In the genomic region with DNA sequence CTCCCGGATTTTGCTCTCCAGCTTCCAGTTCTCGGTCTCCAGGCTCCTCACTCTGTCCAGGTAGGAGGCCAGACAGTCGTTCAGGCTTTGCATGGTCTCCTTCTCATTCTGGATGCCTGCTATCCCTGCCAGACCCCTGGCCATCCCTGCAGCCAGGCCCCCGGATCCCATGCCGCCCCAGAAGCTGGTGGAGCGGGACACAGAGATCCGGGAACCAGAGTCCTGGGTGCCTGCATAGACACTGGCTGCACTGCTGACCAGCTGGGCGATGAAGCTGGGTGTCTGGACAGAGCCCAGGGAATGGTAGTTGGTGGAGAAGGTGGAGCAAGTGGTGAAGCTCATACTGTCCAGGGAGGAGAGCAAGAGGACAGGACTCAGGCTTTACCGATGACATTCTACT, we compare ENCODE assay signal across 27 cellular contexts. TPM values are rescaled to one million over a fixed set of nuclear protein-coding genes. Genes with fewer than 3 reads are reported as not detected.
"Had no signal": no experiment of that assay in that cellular context is flagged by ENCODE, and none has a peak within 500 bp of the region (broad histone marks: within the 10 kb centered on the region; RNA-seq: fewer than 3 reads in every experiment).

No MANE protein-coding gene starts in this region.

- H3K27ac Mint-ChIP-seq: stimulated activated effector memory CD8-positive, alpha-beta T cell treated with anti-CD3 and anti-CD28 coated beads, Interleukin-12 subunit alpha, Interleukin-12 subunit beta, amount 100 ng/mL, for 72 hours; stimulated activated memory B cell treated with anti-CD40 and anti-IgM and Interleukin-4, amounts not matched to agents 10 μg/mL and 1 μg/mL and 100 μg/mL, for 72 hours; stimulated activated naive B cell treated with anti-CD40 and anti-IgM and Interleukin-4, amounts not matched to agents 10 μg/mL and 1 μg/mL and 100 μg/mL, for 72 hours; stimulated activated naive CD8-positive, alpha-beta T cell treated with anti-CD3 and anti-CD28 coated beads, Interleukin-15, amount 100 ng/mL, for 72 hours; stimulated activated naive CD8-positive, alpha-beta T cell treated with anti-CD3 and anti-CD28 coated beads, Interleukin-15, Interleukin-2, amounts not matched to agents 100 ng/mL and 50 ng/mL, for 24 hours; type B pancreatic cell had no signal

- H3K4me3 ChIP-seq: stomach, suprapubic skin, testis, thoracic aorta, thyroid gland, tibial artery, tibial nerve, transverse colon, upper lobe of left lung, upper lobe of right lung, uterus, vagina had no signal

- H3K27me3 Mint-ChIP-seq: stimulated activated memory B cell treated with anti-CD40 and anti-IgM and Interleukin-4, amounts not matched to agents 10 μg/mL and 1 μg/mL and 100 μg/mL, for 72 hours; stimulated activated naive B cell treated with anti-CD40 and anti-IgM and Interleukin-4, amounts not matched to agents 10 μg/mL and 1 μg/mL and 100 μg/mL, for 72 hours had no signal

- H3K36me3 Mint-ChIP-seq: stimulated activated effector memory CD8-positive, alpha-beta T cell treated with anti-CD3 and anti-CD28 coated beads, Interleukin-12 subunit alpha, Interleukin-12 subunit beta, amount 100 ng/mL, for 72 hours; stimulated activated memory B cell treated with anti-CD40 and anti-IgM and Interleukin-4, amounts not matched to agents 10 μg/mL and 1 μg/mL and 100 μg/mL, for 72 hours; stimulated activated naive B cell treated with anti-CD40 and anti-IgM and Interleukin-4, amounts not matched to agents 10 μg/mL and 1 μg/mL and 100 μg/mL, for 72 hours; type B pancreatic cell had no signal

- DNase-seq: stimulated activated CD4-positive, alpha-beta T cell treated with anti-CD3 and anti-CD28 coated beads, Interleukin-2, amount 100 ng/mL, for 48 hours; stimulated activated CD4-positive, alpha-beta T cell treated with anti-CD3 and anti-CD28 coated beads, Interleukin-4, amount 100 ng/mL, for 1 hour; stimulated activated CD4-positive, alpha-beta T cell treated with anti-CD3 and anti-CD28 coated beads, Interleukin-4, amount 100 ng/mL, for 24 hours; stimulated activated CD4-positive, alpha-beta T cell treated with anti-CD3 and anti-CD28 coated beads, Interleukin-4, amount 100 ng/mL, for 4 hours; stimulated activated CD8-positive, alpha-beta memory T cell treated with anti-CD3 and anti-CD28 coated beads, Interleukin-4, amount 100 ng/mL, for 48 hours; stimulated activated naive B cell treated with anti-CD40 and anti-IgM and Interleukin-4, amounts not matched to agents 10 μg/mL and 1 μg/mL and 100 μg/mL, for 72 hours; stimulated activated naive CD4-positive, alpha-beta T cell; stimulated activated naive CD4-positive, alpha-beta T cell treated with Interleukin-2 at 50 U/mL for 16 hours; stimulated activated naive CD8-positive, alpha-beta T cell treated with anti-CD3 and anti-CD28 coated beads, Interleukin-15, amount 100 ng/mL, for 72 hours; stimulated activated naive CD8-positive, alpha-beta T cell treated with anti-CD3 and anti-CD28 coated beads, Interleukin-15, Interleukin-2, amounts not matched to agents 100 U/mL and 50 U/mL, for 24 hours; stomach; substantia nigra; testis; thyroid gland; tibial artery; transverse colon; upper lobe of right lung; uterus had no signal

- H3K27me3 ChIP-seq: testis, thyroid gland, tibial nerve, upper lobe of left lung, vagina had no signal

- H3K4me1 ChIP-seq: testis, uterus, vagina had no signal

- H3K9me3 ChIP-seq: stomach, suprapubic skin, testis, thoracic aorta, thyroid gland, tibial artery, tibial nerve, transverse colon, upper lobe of left lung, upper lobe of right lung, uterus, vagina had no signal

- ATAC-seq: stimulated activated effector memory CD8-positive, alpha-beta T cell treated with anti-CD3 and anti-CD28 coated beads, Interleukin-12 subunit alpha, Interleukin-12 subunit beta, amount 100 ng/mL, for 72 hours; stimulated activated memory B cell treated with anti-CD40 and anti-IgM and Interleukin-4, amounts not matched to agents 10 μg/mL and 1 μg/mL and 100 μg/mL, for 72 hours; stimulated activated naive B cell treated with anti-CD40 and anti-IgM and Interleukin-4, amounts not matched to agents 10 μg/mL and 1 μg/mL and 100 μg/mL, for 72 hours; stimulated activated naive CD8-positive, alpha-beta T cell treated with anti-CD3 and anti-CD28 coated beads, Interleukin-15, amount 100 ng/mL, for 72 hours; stimulated activated naive CD8-positive, alpha-beta T cell treated with anti-CD3 and anti-CD28 coated beads, Interleukin-15, Interleukin-2, amounts not matched to agents 100 U/mL and 50 U/mL, for 24 hours; upper lobe of right lung had no signal

- H3K36me3 ChIP-seq: stomach, suprapubic skin, thoracic aorta, thyroid gland, tibial artery, tibial nerve, transverse colon, upper lobe of left lung, upper lobe of right lung, uterus, vagina had no signal

- H3K27ac ChIP-seq: stomach, suprapubic skin, testis, thoracic aorta, thyroid gland, tibial artery, tibial nerve, transverse colon, upper lobe of left lung, upper lobe of right lung, uterus, vagina had no signal

- H3K4me3 Mint-ChIP-seq: stimulated activated effector memory CD8-positive, alpha-beta T cell treated with anti-CD3 and anti-CD28 coated beads, Interleukin-12 subunit alpha, Interleukin-12 subunit beta, amount 100 ng/mL, for 72 hours; stimulated activated memory B cell treated with anti-CD40 and anti-IgM and Interleukin-4, amounts not matched to agents 10 μg/mL and 1 μg/mL and 100 μg/mL, for 72 hours; stimulated activated naive B cell treated with anti-CD40 and anti-IgM and Interleukin-4, amounts not matched to agents 10 μg/mL and 1 μg/mL and 100 μg/mL, for 72 hours; stimulated activated naive CD8-positive, alpha-beta T cell treated with anti-CD3 and anti-CD28 coated beads, Interleukin-15, amount 100 ng/mL, for 72 hours; stimulated activated naive CD8-positive, alpha-beta T cell treated with anti-CD3 and anti-CD28 coated beads, Interleukin-15, Interleukin-2, amounts not matched to agents 100 ng/mL and 50 ng/mL, for 24 hours; type B pancreatic cell had no signal

- H3K9me3 Mint-ChIP-seq: stimulated activated effector memory CD8-positive, alpha-beta T cell treated with anti-CD3 and anti-CD28 coated beads, Interleukin-12 subunit alpha, Interleukin-12 subunit beta, amount 100 ng/mL, for 72 hours; stimulated activated memory B cell treated with anti-CD40 and anti-IgM and Interleukin-4, amounts not matched to agents 10 μg/mL and 1 μg/mL and 100 μg/mL, for 72 hours; stimulated activated naive B cell treated with anti-CD40 and anti-IgM and Interleukin-4, amounts not matched to agents 10 μg/mL and 1 μg/mL and 100 μg/mL, for 72 hours; stimulated activated naive CD8-positive, alpha-beta T cell treated with anti-CD3 and anti-CD28 coated beads, Interleukin-15, amount 100 ng/mL, for 72 hours; stimulated activated naive CD8-positive, alpha-beta T cell treated with anti-CD3 and anti-CD28 coated beads, Interleukin-15, Interleukin-2, amounts not matched to agents 100 ng/mL and 50 ng/mL, for 24 hours had no signal

RNA-seq across cellular contexts. Expression of gene CALHM6, which starts 2.9 kb away (rescaled TPM):
- total RNA-seq: vagina had no signal
